Comparison of ENCODE assay signal across 20 cellular contexts in the genomic region with DNA sequence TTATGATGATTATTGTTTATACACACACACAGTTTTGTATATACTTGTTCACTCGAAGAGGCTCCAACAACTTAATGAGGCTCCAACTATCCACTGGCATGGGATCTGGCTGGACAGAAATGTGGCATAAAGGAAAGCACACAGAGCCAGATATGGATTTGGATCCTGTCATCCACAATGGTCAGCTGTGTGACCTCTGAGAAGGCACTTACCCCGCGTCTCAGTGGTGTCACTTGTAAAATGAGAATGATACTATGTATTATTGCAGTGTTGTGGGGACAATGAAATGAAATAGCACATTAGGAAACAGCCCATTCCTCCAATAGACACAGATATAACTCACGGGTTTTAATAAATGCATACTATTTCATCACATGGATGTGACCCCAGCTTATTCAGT. TPM values are rescaled to one million over a fixed set of nuclear protein-coding genes. Genes with fewer than 3 reads are reported as not detected.
"Had no signal": no experiment of that assay in that cellular context is flagged by ENCODE, and none has a peak within 500 bp of the region (broad histone marks: within the 10 kb centered on the region; RNA-seq: fewer than 3 reads in every experiment).

No MANE protein-coding gene starts in this region.

- DNase-seq: KBM-7, MV-4-11, NCI-H1048, NCI-H1105, NCI-H1417, NCI-H1436 treated with DMSO at 0.1 percent for 48 hours, NCI-H1694, NCI-H187 treated with DMSO at 0.1 percent for 48 hours, NCI-H2029 treated with DMSO at 0.1 percent for 48 hours, NCI-H2171 treated with DMSO at 0.1 percent for 48 hours, NCI-H524, NCI-H526 treated with DMSO at 0.1 percent for 48 hours, NCI-H774, RPMI8226, SHP77 treated with DMSO at 0.1 percent for 48 hours, SJCRH30 had no signal

- H3K9me3 ChIP-seq: SJCRH30 had no signal

- H3K36me3 ChIP-seq: SJCRH30 had no signal

- H3K27me3 ChIP-seq: SJCRH30 had no signal

- H3K4me3 ChIP-seq: SJCRH30 had no signal

- FAIRE-seq: HTR-8/SVneo, RCC 7860 had no signal

- H3K27ac ChIP-seq: HL-60, SJCRH30 had no signal

RNA-seq across cellular contexts. Expression of a gene that starts 42.2 kb away (rescaled TPM):
- total RNA-seq: MCF 10A had no signal
